3 cellular contexts compared by ENCODE assay signal in the genomic region with DNA sequence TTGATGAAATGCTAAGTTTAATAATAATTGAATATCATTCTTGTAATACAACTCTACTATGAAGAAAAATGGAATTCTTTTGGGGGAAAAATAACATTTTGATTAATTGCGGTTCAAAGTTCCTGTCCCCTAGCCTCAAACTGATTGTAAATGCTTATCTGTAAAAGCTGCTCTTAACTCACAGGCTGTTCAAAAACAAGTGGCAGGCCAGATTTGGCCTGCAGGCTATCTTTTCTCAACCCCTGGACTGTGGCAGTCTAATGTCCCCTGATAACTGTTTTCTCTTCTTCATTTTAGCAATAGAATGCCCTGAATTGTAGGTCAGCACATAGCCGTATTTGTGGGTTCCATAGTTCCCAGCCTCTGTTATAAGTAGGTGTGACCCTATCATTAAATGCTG.
TF ChIP-seq lines count a peak whose summit lies in the region.

No MANE protein-coding gene starts in this region.

TF ChIP-seq in SK-N-SH, 30 proteins besides CTCF, POLR2A, EP300 and RAD21:
- peak; percentile 55 for TF ChIP-seq GATA2 (CRISPR knock-in tag; IDR thresholded peaks at IDR 0.05)
- no peak for TF ChIP-seq FOSL2 (IDR thresholded peaks at IDR 0.05; ENCODE audit: borderline replicate concordance, low read depth)
- peak; percentile 18; the same call in 1 of the 2 replicates for TF ChIP-seq RCOR1 (IDR thresholded peaks at IDR 0.05; ENCODE audit: low read length)

TF ChIP-seq in SK-N-SH treated with all-trans-retinoic acid at 6 μM for 48 hours, 23 proteins besides CTCF, POLR2A, EP300 and RAD21:
- TF ChIP-seq OSR1 (CRISPR knock-in tag; IDR thresholded peaks at IDR 0.05) = no peak
- no peak for TF ChIP-seq BACH2 (CRISPR knock-in tag; IDR thresholded peaks at IDR 0.05; ENCODE audit: borderline replicate concordance)
- TF ChIP-seq ZNF70 (CRISPR knock-in tag; IDR thresholded peaks at IDR 0.05) = no peak
- TF ChIP-seq ZNF8 (CRISPR knock-in tag; IDR thresholded peaks at IDR 0.05) = no peak
- no peak for TF ChIP-seq GLIS3 (CRISPR knock-in tag; IDR thresholded peaks at IDR 0.05)
- TF ChIP-seq PPARA (CRISPR knock-in tag; IDR thresholded peaks at IDR 0.05; ENCODE audit: borderline replicate concordance) = no peak
- TF ChIP-seq TOX (CRISPR knock-in tag; IDR thresholded peaks at IDR 0.05; ENCODE audit: borderline replicate concordance) = no peak
- no peak for TF ChIP-seq CSDC2 (CRISPR knock-in tag; IDR thresholded peaks at IDR 0.05)
- no peak for TF ChIP-seq ARNTL (CRISPR knock-in tag; IDR thresholded peaks at IDR 0.05; ENCODE audit: borderline replicate concordance, low read depth)
- no peak for TF ChIP-seq RARB (CRISPR knock-in tag; IDR thresholded peaks at IDR 0.05)
- TF ChIP-seq, protein P1, sequence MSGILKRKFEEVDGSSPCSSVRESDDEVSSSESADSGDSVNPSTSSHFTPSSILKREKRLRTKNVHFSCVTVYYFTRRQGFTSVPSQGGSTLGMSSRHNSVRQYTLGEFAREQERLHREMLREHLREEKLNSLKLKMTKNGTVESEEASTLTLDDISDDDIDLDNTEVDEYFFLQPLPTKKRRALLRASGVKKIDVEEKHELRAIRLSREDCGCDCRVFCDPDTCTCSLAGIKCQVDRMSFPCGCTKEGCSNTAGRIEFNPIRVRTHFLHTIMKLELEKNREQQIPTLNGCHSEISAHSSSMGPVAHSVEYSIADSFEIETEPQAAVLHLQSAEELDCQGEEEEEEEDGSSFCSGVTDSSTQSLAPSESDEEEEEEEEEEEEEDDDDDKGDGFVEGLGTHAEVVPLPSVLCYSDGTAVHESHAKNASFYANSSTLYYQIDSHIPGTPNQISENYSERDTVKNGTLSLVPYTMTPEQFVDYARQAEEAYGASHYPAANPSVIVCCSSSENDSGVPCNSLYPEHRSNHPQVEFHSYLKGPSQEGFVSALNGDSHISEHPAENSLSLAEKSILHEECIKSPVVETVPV (CRISPR knock-in tag; IDR thresholded peaks at IDR 0.05) = no peak
- TF ChIP-seq, protein P2, sequence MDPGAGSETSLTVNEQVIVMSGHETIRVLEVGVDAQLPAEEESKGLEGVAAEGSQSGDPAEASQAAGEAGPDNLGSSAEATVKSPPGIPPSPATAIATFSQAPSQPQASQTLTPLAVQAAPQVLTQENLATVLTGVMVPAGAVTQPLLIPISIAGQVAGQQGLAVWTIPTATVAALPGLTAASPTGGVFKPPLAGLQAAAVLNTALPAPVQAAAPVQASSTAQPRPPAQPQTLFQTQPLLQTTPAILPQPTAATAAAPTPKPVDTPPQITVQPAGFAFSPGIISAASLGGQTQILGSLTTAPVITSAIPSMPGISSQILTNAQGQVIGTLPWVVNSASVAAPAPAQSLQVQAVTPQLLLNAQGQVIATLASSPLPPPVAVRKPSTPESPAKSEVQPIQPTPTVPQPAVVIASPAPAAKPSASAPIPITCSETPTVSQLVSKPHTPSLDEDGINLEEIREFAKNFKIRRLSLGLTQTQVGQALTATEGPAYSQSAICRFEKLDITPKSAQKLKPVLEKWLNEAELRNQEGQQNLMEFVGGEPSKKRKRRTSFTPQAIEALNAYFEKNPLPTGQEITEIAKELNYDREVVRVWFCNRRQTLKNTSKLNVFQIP (CRISPR knock-in tag; IDR thresholded peaks at IDR 0.05; ENCODE audit: borderline replicate concordance, low read depth) = no peak

TF ChIP-seq in K562, 482 proteins besides CTCF, POLR2A, EP300 and RAD21:
- TF ChIP-seq ARID1B (IDR thresholded peaks at IDR 0.05) (peak; percentile 34; the same call in 1 of the 2 replicates), TAL1 (IDR thresholded peaks at IDR 0.05) (peak; percentile 69), CBX3 (IDR thresholded peaks at IDR 0.05; ENCODE audit: borderline replicate concordance in 1 of 2, low read length in 2 of 2) (no peak), RCOR1 (IDR thresholded peaks at IDR 0.05; ENCODE audit: borderline replicate concordance in 1 of 2, low read depth in 2 of 2, low read length in 2 of 2) (peak in 1 of 2 experiments; percentile 42; a peak in 1 of 4 replicates), TEAD4 (IDR thresholded peaks at IDR 0.05; ENCODE audit: low read length) (peak; percentile 79), TEAD4 (CRISPR knock-in tag; IDR thresholded peaks at IDR 0.05; ENCODE audit: borderline replicate concordance) (no peak), KLF16 (IDR thresholded peaks at IDR 0.05) (0 out of 2 replicates have a peak, but pooled peaks have one; percentile 11), CBFA2T2 (conservative IDR thresholded peaks at IDR 0.05) (peak; percentile 48; the same call in 1 of the 2 replicates), HNRNPL (IDR thresholded peaks at IDR 0.05; ENCODE audit: low read depth, low read length) (no peak), NCOR1 (IDR thresholded peaks at IDR 0.05) (0 out of 2 replicates have a peak, but pooled peaks have one; percentile 17), TCF3 (CRISPR knock-in tag; IDR thresholded peaks at IDR 0.05) (peak; percentile 45), SIN3A (IDR thresholded peaks at IDR 0.05; ENCODE audit: borderline replicate concordance in 2 of 2, control insufficient read depth in 1 of 2, low read depth in 2 of 2, low read length in 2 of 2) (no peak), CBFA2T3 (IDR thresholded peaks at IDR 0.05) (peak; percentile 65)
- TF ChIP-seq, protein P3, sequence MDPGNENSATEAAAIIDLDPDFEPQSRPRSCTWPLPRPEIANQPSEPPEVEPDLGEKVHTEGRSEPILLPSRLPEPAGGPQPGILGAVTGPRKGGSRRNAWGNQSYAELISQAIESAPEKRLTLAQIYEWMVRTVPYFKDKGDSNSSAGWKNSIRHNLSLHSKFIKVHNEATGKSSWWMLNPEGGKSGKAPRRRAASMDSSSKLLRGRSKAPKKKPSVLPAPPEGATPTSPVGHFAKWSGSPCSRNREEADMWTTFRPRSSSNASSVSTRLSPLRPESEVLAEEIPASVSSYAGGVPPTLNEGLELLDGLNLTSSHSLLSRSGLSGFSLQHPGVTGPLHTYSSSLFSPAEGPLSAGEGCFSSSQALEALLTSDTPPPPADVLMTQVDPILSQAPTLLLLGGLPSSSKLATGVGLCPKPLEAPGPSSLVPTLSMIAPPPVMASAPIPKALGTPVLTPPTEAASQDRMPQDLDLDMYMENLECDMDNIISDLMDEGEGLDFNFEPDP (CRISPR knock-in tag; IDR thresholded peaks at IDR 0.05) = no peak
- TF ChIP-seq, protein P4, sequence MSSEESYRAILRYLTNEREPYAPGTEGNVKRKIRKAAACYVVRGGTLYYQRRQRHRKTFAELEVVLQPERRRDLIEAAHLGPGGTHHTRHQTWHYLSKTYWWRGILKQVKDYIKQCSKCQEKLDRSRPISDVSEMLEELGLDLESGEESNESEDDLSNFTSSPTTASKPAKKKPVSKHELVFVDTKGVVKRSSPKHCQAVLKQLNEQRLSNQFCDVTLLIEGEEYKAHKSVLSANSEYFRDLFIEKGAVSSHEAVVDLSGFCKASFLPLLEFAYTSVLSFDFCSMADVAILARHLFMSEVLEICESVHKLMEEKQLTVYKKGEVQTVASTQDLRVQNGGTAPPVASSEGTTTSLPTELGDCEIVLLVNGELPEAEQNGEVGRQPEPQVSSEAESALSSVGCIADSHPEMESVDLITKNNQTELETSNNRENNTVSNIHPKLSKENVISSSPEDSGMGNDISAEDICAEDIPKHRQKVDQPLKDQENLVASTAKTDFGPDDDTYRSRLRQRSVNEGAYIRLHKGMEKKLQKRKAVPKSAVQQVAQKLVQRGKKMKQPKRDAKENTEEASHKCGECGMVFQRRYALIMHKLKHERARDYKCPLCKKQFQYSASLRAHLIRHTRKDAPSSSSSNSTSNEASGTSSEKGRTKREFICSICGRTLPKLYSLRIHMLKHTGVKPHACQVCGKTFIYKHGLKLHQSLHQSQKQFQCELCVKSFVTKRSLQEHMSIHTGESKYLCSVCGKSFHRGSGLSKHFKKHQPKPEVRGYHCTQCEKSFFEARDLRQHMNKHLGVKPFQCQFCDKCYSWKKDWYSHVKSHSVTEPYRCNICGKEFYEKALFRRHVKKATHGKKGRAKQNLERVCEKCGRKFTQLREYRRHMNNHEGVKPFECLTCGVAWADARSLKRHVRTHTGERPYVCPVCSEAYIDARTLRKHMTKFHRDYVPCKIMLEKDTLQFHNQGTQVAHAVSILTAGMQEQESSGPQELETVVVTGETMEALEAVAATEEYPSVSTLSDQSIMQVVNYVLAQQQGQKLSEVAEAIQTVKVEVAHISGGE (CRISPR knock-in tag; IDR thresholded peaks at IDR 0.05) = 0 out of 6 replicates have a peak, but pooled peaks of 1 of the 3 experiments have one; percentile 20
